Comparison of ENCODE assay signal across 1 cellular context in the genomic region with DNA sequence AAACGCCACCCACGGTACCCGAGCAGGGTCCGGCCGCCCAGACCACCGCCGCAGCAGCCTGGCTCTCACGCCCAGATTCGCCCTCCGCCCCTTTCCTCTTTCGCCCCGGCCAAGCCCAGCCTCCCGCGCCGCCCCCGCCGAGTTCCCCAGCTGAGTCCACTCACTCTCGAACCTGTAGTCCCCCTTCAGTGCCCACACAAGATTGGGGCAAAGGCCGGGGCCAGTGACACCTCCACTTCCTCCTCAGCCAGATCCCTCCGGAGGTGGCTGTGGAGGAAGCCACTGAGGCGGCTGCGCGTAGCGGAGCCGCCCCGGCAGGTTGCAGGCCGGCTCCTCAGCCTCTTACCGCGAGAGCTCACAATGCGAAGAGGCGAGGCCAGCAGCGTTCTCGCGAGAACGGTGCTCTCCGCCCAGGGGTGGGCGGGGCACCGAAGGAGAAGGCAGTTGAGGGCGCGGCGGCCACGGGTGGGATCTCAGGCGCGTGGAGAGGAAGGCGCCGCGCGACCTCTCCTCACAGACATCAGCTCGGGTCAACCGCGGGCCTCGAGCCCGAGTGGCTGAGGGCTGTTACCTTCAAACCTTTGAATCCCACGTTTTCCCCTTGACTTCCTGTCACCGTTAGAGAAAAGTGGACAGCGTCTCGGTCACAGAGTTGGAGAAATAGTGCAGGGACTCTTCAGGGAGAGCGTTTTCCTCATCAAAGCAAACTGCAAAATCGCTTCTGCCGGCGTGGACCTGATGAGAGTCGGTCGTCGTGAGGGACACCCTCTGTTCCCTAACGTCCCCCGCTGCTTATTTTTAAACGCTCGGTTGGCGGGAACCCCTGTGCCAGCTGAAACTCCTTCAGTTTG.
TF ChIP-seq lines count a peak whose summit lies in the region.

A gene (minus strand): TSS at position 295 of the 851 bp plus-strand sequence. CDS start 18,098 bp downstream, outside the sequence.

TF ChIP-seq in K562, 482 proteins besides CTCF, POLR2A, EP300 and RAD21 (continued from another document and continues in another):
- TF ChIP-seq, protein P1, sequence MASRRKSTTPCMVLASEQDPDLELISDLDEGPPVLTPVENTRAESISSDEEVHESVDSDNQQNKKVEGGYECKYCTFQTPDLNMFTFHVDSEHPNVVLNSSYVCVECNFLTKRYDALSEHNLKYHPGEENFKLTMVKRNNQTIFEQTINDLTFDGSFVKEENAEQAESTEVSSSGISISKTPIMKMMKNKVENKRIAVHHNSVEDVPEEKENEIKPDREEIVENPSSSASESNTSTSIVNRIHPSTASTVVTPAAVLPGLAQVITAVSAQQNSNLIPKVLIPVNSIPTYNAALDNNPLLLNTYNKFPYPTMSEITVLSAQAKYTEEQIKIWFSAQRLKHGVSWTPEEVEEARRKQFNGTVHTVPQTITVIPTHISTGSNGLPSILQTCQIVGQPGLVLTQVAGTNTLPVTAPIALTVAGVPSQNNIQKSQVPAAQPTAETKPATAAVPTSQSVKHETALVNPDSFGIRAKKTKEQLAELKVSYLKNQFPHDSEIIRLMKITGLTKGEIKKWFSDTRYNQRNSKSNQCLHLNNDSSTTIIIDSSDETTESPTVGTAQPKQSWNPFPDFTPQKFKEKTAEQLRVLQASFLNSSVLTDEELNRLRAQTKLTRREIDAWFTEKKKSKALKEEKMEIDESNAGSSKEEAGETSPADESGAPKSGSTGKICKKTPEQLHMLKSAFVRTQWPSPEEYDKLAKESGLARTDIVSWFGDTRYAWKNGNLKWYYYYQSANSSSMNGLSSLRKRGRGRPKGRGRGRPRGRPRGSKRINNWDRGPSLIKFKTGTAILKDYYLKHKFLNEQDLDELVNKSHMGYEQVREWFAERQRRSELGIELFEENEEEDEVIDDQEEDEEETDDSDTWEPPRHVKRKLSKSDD (conservative IDR thresholded peaks at IDR 0.05; ENCODE audit: low read length): peak; percentile 99
- TF ChIP-seq IRF2 (CRISPR knock-in tag; IDR thresholded peaks at IDR 0.05) (no peak), TCF7L2 (IDR thresholded peaks at IDR 0.05; ENCODE audit: low read depth, low read length) (no peak), ZNF76 (CRISPR knock-in tag; IDR thresholded peaks at IDR 0.05; ENCODE audit: borderline replicate concordance) (no peak), SRSF9 (IDR thresholded peaks at IDR 0.05; ENCODE audit: borderline replicate concordance, low read depth, low read length) (no peak), ZNF830 (CRISPR knock-in tag; IDR thresholded peaks at IDR 0.05) (peak; percentile 77; the same call in 1 of the 2 replicates), CCNT2 (IDR thresholded peaks at IDR 0.05; ENCODE audit: borderline replicate concordance, extremely low read depth, insufficient read length, low read depth, low read length) (peak; percentile 17), HNRNPUL1 (IDR thresholded peaks at IDR 0.05; ENCODE audit: low read length) (no peak), DIDO1 (tag; IDR thresholded peaks at IDR 0.05; ENCODE audit: low read depth) (no peak), SRSF3 (IDR thresholded peaks at IDR 0.05; ENCODE audit: insufficient read depth, low read length) (no peak), TEAD2 (tag; IDR thresholded peaks at IDR 0.05) (no peak), ZNF445 (CRISPR knock-in tag; IDR thresholded peaks at IDR 0.05; ENCODE audit: low read depth) (no peak), NFATC3 (IDR thresholded peaks at IDR 0.05) (no peak), ZFP30 (CRISPR knock-in tag; IDR thresholded peaks at IDR 0.05; ENCODE audit: borderline replicate concordance) (no peak), FOXJ2 (tag; IDR thresholded peaks at IDR 0.05) (no peak), GABPB2 (CRISPR knock-in tag; conservative IDR thresholded peaks at IDR 0.05) (no peak), NFRKB (IDR thresholded peaks at IDR 0.05; ENCODE audit: low read depth) (no peak), JUN (IDR thresholded peaks at IDR 0.05; ENCODE audit: borderline replicate concordance, low read depth, low read length) (no peak), JUN (CRISPR knock-in tag; IDR thresholded peaks at IDR 0.05; ENCODE audit: borderline replicate concordance) (no peak), ZNF699 (CRISPR knock-in tag; IDR thresholded peaks at IDR 0.05; ENCODE audit: insufficient replicate concordance) (no peak), PHB2 (IDR thresholded peaks at IDR 0.05; ENCODE audit: low read depth) (no peak), ZSCAN32 (CRISPR knock-in tag; IDR thresholded peaks at IDR 0.05) (no peak), ZNF668 (CRISPR knock-in tag; IDR thresholded peaks at IDR 0.05) (no peak), ZNF778 (CRISPR knock-in tag; IDR thresholded peaks at IDR 0.05) (no peak), KLF13 (tag; IDR thresholded peaks at IDR 0.05; ENCODE audit: borderline replicate concordance, low read depth) (peak; percentile 92), TOE1 (IDR thresholded peaks at IDR 0.05; ENCODE audit: borderline replicate concordance) (0 out of 2 replicates have a peak, but pooled peaks have one; percentile 24), TOE1 (CRISPR knock-in tag; IDR thresholded peaks at IDR 0.05; ENCODE audit: borderline replicate concordance, low read depth) (no peak), FOXA1 (IDR thresholded peaks at IDR 0.05; ENCODE audit: borderline replicate concordance) (no peak), GATAD2A (IDR thresholded peaks at IDR 0.05) (no peak), SMAD1 (IDR thresholded peaks at IDR 0.05; ENCODE audit: low read depth, low read length, partially characterized antibody) (peak; percentile 56), HMGN3 (IDR thresholded peaks at IDR 0.05; ENCODE audit: borderline replicate concordance, extremely low read depth, insufficient read length, low read depth, low read length) (peak; percentile 40), KAT7 (CRISPR knock-in tag; IDR thresholded peaks at IDR 0.05; ENCODE audit: borderline replicate concordance) (peak; percentile 77; the same call in 1 of the 2 replicates)
- TF ChIP-seq, protein P2, sequence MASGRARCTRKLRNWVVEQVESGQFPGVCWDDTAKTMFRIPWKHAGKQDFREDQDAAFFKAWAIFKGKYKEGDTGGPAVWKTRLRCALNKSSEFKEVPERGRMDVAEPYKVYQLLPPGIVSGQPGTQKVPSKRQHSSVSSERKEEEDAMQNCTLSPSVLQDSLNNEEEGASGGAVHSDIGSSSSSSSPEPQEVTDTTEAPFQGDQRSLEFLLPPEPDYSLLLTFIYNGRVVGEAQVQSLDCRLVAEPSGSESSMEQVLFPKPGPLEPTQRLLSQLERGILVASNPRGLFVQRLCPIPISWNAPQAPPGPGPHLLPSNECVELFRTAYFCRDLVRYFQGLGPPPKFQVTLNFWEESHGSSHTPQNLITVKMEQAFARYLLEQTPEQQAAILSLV (tag; IDR thresholded peaks at IDR 0.05): no peak
- TF ChIP-seq, protein P3, sequence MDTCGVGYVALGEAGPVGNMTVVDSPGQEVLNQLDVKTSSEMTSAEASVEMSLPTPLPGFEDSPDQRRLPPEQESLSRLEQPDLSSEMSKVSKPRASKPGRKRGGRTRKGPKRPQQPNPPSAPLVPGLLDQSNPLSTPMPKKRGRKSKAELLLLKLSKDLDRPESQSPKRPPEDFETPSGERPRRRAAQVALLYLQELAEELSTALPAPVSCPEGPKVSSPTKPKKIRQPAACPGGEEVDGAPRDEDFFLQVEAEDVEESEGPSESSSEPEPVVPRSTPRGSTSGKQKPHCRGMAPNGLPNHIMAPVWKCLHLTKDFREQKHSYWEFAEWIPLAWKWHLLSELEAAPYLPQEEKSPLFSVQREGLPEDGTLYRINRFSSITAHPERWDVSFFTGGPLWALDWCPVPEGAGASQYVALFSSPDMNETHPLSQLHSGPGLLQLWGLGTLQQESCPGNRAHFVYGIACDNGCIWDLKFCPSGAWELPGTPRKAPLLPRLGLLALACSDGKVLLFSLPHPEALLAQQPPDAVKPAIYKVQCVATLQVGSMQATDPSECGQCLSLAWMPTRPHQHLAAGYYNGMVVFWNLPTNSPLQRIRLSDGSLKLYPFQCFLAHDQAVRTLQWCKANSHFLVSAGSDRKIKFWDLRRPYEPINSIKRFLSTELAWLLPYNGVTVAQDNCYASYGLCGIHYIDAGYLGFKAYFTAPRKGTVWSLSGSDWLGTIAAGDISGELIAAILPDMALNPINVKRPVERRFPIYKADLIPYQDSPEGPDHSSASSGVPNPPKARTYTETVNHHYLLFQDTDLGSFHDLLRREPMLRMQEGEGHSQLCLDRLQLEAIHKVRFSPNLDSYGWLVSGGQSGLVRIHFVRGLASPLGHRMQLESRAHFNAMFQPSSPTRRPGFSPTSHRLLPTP (IDR thresholded peaks at IDR 0.05; ENCODE audit: borderline replicate concordance, extremely low read depth, insufficient read length): no peak
- TF ChIP-seq, protein P4, sequence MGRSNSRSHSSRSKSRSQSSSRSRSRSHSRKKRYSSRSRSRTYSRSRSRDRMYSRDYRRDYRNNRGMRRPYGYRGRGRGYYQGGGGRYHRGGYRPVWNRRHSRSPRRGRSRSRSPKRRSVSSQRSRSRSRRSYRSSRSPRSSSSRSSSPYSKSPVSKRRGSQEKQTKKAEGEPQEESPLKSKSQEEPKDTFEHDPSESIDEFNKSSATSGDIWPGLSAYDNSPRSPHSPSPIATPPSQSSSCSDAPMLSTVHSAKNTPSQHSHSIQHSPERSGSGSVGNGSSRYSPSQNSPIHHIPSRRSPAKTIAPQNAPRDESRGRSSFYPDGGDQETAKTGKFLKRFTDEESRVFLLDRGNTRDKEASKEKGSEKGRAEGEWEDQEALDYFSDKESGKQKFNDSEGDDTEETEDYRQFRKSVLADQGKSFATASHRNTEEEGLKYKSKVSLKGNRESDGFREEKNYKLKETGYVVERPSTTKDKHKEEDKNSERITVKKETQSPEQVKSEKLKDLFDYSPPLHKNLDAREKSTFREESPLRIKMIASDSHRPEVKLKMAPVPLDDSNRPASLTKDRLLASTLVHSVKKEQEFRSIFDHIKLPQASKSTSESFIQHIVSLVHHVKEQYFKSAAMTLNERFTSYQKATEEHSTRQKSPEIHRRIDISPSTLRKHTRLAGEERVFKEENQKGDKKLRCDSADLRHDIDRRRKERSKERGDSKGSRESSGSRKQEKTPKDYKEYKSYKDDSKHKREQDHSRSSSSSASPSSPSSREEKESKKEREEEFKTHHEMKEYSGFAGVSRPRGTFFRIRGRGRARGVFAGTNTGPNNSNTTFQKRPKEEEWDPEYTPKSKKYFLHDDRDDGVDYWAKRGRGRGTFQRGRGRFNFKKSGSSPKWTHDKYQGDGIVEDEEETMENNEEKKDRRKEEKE (IDR thresholded peaks at IDR 0.05; ENCODE audit: borderline replicate concordance in 1 of 2, control insufficient read depth in 1 of 2, low read depth in 2 of 2, low read length in 1 of 2): no peak
- TF ChIP-seq, protein P5, sequence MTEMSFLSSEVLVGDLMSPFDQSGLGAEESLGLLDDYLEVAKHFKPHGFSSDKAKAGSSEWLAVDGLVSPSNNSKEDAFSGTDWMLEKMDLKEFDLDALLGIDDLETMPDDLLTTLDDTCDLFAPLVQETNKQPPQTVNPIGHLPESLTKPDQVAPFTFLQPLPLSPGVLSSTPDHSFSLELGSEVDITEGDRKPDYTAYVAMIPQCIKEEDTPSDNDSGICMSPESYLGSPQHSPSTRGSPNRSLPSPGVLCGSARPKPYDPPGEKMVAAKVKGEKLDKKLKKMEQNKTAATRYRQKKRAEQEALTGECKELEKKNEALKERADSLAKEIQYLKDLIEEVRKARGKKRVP (CRISPR knock-in tag; IDR thresholded peaks at IDR 0.05): no peak
- TF ChIP-seq, protein P6, sequence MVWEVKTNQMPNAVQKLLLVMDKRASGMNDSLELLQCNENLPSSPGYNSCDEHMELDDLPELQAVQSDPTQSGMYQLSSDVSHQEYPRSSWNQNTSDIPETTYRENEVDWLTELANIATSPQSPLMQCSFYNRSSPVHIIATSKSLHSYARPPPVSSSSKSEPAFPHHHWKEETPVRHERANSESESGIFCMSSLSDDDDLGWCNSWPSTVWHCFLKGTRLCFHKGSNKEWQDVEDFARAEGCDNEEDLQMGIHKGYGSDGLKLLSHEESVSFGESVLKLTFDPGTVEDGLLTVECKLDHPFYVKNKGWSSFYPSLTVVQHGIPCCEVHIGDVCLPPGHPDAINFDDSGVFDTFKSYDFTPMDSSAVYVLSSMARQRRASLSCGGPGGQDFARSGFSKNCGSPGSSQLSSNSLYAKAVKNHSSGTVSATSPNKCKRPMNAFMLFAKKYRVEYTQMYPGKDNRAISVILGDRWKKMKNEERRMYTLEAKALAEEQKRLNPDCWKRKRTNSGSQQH (CRISPR knock-in tag; IDR thresholded peaks at IDR 0.05): no peak
- TF ChIP-seq, protein P7, sequence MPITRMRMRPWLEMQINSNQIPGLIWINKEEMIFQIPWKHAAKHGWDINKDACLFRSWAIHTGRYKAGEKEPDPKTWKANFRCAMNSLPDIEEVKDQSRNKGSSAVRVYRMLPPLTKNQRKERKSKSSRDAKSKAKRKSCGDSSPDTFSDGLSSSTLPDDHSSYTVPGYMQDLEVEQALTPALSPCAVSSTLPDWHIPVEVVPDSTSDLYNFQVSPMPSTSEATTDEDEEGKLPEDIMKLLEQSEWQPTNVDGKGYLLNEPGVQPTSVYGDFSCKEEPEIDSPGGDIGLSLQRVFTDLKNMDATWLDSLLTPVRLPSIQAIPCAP (CRISPR knock-in tag; IDR thresholded peaks at IDR 0.05; ENCODE audit: borderline replicate concordance): 0 out of 2 replicates have a peak, but pooled peaks have one; percentile 19
- TF ChIP-seq, protein P8, sequence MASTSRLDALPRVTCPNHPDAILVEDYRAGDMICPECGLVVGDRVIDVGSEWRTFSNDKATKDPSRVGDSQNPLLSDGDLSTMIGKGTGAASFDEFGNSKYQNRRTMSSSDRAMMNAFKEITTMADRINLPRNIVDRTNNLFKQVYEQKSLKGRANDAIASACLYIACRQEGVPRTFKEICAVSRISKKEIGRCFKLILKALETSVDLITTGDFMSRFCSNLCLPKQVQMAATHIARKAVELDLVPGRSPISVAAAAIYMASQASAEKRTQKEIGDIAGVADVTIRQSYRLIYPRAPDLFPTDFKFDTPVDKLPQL (IDR thresholded peaks at IDR 0.05; ENCODE audit: extremely low read depth, insufficient read length): no peak
- TF ChIP-seq, protein P9, sequence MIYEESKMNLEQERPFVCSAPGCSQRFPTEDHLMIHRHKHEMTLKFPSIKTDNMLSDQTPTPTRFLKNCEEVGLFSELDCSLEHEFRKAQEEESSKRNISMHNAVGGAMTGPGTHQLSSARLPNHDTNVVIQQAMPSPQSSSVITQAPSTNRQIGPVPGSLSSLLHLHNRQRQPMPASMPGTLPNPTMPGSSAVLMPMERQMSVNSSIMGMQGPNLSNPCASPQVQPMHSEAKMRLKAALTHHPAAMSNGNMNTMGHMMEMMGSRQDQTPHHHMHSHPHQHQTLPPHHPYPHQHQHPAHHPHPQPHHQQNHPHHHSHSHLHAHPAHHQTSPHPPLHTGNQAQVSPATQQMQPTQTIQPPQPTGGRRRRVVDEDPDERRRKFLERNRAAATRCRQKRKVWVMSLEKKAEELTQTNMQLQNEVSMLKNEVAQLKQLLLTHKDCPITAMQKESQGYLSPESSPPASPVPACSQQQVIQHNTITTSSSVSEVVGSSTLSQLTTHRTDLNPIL (CRISPR knock-in tag; IDR thresholded peaks at IDR 0.05): no peak
- TF ChIP-seq, protein P10, sequence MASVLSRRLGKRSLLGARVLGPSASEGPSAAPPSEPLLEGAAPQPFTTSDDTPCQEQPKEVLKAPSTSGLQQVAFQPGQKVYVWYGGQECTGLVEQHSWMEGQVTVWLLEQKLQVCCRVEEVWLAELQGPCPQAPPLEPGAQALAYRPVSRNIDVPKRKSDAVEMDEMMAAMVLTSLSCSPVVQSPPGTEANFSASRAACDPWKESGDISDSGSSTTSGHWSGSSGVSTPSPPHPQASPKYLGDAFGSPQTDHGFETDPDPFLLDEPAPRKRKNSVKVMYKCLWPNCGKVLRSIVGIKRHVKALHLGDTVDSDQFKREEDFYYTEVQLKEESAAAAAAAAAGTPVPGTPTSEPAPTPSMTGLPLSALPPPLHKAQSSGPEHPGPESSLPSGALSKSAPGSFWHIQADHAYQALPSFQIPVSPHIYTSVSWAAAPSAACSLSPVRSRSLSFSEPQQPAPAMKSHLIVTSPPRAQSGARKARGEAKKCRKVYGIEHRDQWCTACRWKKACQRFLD (CRISPR knock-in tag; IDR thresholded peaks at IDR 0.05): peak; percentile 41; the same call in 1 of the 2 replicates
